In the genomic region with DNA sequence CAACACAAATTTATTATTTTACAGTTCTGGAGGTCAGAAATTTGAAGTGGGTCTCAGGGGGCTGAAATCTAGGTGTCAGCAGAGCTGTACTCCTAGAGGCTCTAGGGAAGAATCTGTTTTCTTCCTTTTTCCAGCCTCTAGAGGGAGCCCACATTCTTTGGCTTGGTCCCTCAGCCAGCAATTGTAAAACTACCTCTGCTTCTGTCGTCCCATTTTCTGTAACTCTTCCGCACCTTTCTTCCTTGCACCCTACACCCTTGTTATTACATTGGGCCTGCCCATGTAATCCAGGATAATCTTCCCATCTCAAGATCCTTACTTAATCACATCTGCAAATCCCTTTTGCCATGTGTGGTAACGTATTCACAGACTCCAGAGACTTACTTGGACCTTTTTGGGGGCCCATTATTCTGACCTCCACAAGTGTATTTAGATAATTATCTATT, we compare ENCODE assay signal across 8 cellular contexts. TPM values are rescaled to one million over a fixed set of nuclear protein-coding genes. Genes with fewer than 3 reads are reported as not detected.
DNase-seq lines count a peak whose midpoint lies in the region; ATAC-seq and TF ChIP-seq lines count a peak whose summit lies in the region.

No MANE protein-coding gene starts in this region.

- no peak overlapping the region for H3K4me3 Mint-ChIP-seq in activated naive CD8-positive, alpha-beta T cell treated with anti-CD3 and anti-CD28 coated beads, Interleukin-2, amount 50 U/mL, for 24 hours

- H4K20me1 ChIP-seq in DOHH2 (ENCODE audit: control insufficient read depth, insufficient read depth, low read depth, low read length): no peaks in the 10 kb centered on the region

- DNase-seq in LHCN-M2 (ENCODE audit: low read depth) (peak; percentile 63), Peyer's patch (peak in 1 of 3 donors; percentile 71), left ventricle myocardium inferior (no peak), renal cortical epithelial cell (ENCODE audit: low read depth) (peak; percentile 62)
- DNase-seq in activated naive CD8-positive, alpha-beta T cell treated with anti-CD3 and anti-CD28 coated beads, Interleukin-2, amount 50 U/mL, for 24 hours: peak; percentile 30

- H3K4me1 ChIP-seq in DOHH2 (ENCODE audit: control insufficient read depth, low read length) (peaks cover 52% of the 10 kb centered on the region), Peyer's patch (peaks cover 0 to 14% (median 0%) of the 10 kb centered on the region in 4 donors), left ventricle myocardium inferior (no peaks in the 10 kb centered on the region)

- no peaks in the 10 kb centered on the region for H3K9me3 Mint-ChIP-seq in activated naive CD8-positive, alpha-beta T cell treated with anti-CD3 and anti-CD28 coated beads, Interleukin-2, amount 50 U/mL, for 24 hours

- TF ChIP-seq CTCF in DOHH2 (IDR thresholded peaks at IDR 0.05; ENCODE audit: low read depth, low read length, poor library complexity, severe bottlenecking) (peak; percentile 85), Peyer's patch (IDR thresholded peaks at IDR 0.05) (peak; percentile 35 to 92 (median 84)), left ventricle myocardium inferior (IDR thresholded peaks at IDR 0.05; ENCODE audit: borderline replicate concordance) (peak; percentile 93)

- H3K4me3 ChIP-seq in DOHH2 (ENCODE audit: low read length) (no peak overlapping the region), Peyer's patch (no peak overlapping the region), left ventricle myocardium inferior (no peak overlapping the region)

- no peaks in the 10 kb centered on the region for H3K79me2 ChIP-seq in DOHH2 (ENCODE audit: control insufficient read depth, low read length)

- peaks cover 6% of the 10 kb centered on the region; the same call in 1 of the 2 replicates for H3F3A ChIP-seq in DOHH2 (ENCODE audit: control insufficient read depth, insufficient read depth)

- no peaks in the 10 kb centered on the region for H3K9me2 ChIP-seq in DOHH2 (replicated peaks; ENCODE audit: control insufficient read depth, low read length)

- H3K9me3 ChIP-seq in DOHH2 (ENCODE audit: control insufficient read depth, insufficient read depth, low read length): 0 out of 2 replicates have a peak, but pooled peaks cover 4% of the 10 kb centered on the region
- no peaks in the 10 kb centered on the region for H3K9me3 ChIP-seq in Peyer's patch
- H3K9me3 ChIP-seq in left ventricle myocardium inferior (replicated peaks): no peaks in the 10 kb centered on the region

- H3K36me3 ChIP-seq in DOHH2 (ENCODE audit: control insufficient read depth, low read length) (no peaks in the 10 kb centered on the region), Peyer's patch (no peaks in the 10 kb centered on the region), left ventricle myocardium inferior (no peaks in the 10 kb centered on the region)

- 0 out of 2 replicates have a peak overlapping the region, but pooled peaks have one; percentile 23 for H3K4me2 ChIP-seq in DOHH2 (ENCODE audit: low read length)

- no peak overlapping the region for H3K27ac Mint-ChIP-seq in activated naive CD8-positive, alpha-beta T cell treated with anti-CD3 and anti-CD28 coated beads, Interleukin-2, amount 50 U/mL, for 24 hours

- intact Hi-C loops in left ventricle myocardium inferior (cut with micrococcal nuclease): loop anchor here (2.0 kb wide), 1 partner anchor 63 kb away; no protein-coding TSS in a partner anchor

- H3K4me1 Mint-ChIP-seq in activated naive CD8-positive, alpha-beta T cell treated with anti-CD3 and anti-CD28 coated beads, Interleukin-2, amount 50 U/mL, for 24 hours: peaks cover 2% of the 10 kb centered on the region

- H3K27me3 ChIP-seq in DOHH2 (ENCODE audit: control insufficient read depth, low read length) (no peaks in the 10 kb centered on the region), Peyer's patch (no peaks in the 10 kb centered on the region), left ventricle myocardium inferior (ENCODE audit: low read depth) (no peaks in the 10 kb centered on the region)

- no peak overlapping the region for H3K27ac ChIP-seq in DOHH2 (ENCODE audit: low read depth, low read length)
- H3K27ac ChIP-seq in Peyer's patch: no peak overlapping the region
- no peak overlapping the region for H3K27ac ChIP-seq in left ventricle myocardium inferior (replicated peaks)

- peak; percentile 83 for ATAC-seq in activated naive CD8-positive, alpha-beta T cell treated with anti-CD3 and anti-CD28 coated beads, Interleukin-2, amount 50 U/mL, for 24 hours
- ATAC-seq in HG02610 (IDR thresholded peaks at IDR 0.05; ENCODE audit: unreplicated experiment) (no peak), GM19035 (IDR thresholded peaks at IDR 0.05; ENCODE audit: unreplicated experiment) (no peak)

- no peak for TF ChIP-seq POLR2A in Peyer's patch (IDR thresholded peaks at IDR 0.05)

- H3K27me3 Mint-ChIP-seq in activated naive CD8-positive, alpha-beta T cell treated with anti-CD3 and anti-CD28 coated beads, Interleukin-2, amount 50 U/mL, for 24 hours: no peaks in the 10 kb centered on the region

- H3K36me3 Mint-ChIP-seq in activated naive CD8-positive, alpha-beta T cell treated with anti-CD3 and anti-CD28 coated beads, Interleukin-2, amount 50 U/mL, for 24 hours (ENCODE audit: low read depth): no peaks in the 10 kb centered on the region

RNA-seq across cellular contexts. Expression of gene THEM4, which starts 24.8 kb away (rescaled TPM):
- total RNA-seq in LHCN-M2 (2014; rRNA removed) (20.3 and 22.8 TPM in 2 replicates), Peyer's patch (10 to 100 TPM in 3 of 4 donors, 1 to 10 TPM in 1; 9.1 to 45.2 (median 14.6) TPM), left ventricle myocardium inferior (15.8 TPM), renal cortical epithelial cell (9.9 and 19.8 TPM in 2 replicates)
- 8.5 TPM for polyA plus RNA-seq in LHCN-M2 (2012)

RNA-seq across cellular contexts. Expression of gene S100A10, which starts 59.6 kb away (rescaled TPM):
- 81.9 and 115 TPM in 2 replicates for total RNA-seq in LHCN-M2 (2014; rRNA removed)
- polyA plus RNA-seq in LHCN-M2 (2012): 916 TPM
- total RNA-seq in Peyer's patch: 100 to 1,000 TPM in 3 of 4 donors, 10 to 100 TPM in 1; 90.0 to 223 (median 154) TPM
- 186 TPM for total RNA-seq in left ventricle myocardium inferior
- 221 and 239 TPM in 2 replicates for total RNA-seq in renal cortical epithelial cell
